Comparison of ENCODE assay signal across 6 cellular contexts in the genomic region with DNA sequence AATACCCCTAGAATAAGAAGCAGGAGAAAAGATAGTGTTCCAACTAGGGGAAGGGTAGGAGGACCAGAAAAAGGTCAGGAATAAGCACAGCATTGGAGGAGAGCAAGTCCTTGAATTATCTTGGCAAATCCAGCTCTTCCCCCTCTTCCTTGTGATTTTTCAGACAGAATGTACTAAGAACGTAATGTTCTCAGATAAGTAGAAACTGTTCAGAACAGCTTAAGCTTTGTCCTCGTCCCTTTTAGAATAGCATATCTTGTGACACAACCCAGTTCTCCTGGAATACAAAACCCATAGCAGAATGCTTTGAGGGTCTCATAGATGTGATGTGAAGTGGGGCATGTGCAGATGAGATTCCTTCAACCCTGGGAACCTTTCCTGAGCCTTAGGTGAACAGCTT.
"Had no signal": no experiment of that assay in that cellular context is flagged by ENCODE, and none has a peak within 500 bp of the region (broad histone marks: within the 10 kb centered on the region; RNA-seq: fewer than 3 reads in every experiment).

No MANE protein-coding gene starts in this region.

- H3K27me3 Mint-ChIP-seq: IgD-negative memory B cell had no signal

- H3K4me3 ChIP-seq: K562 had no signal

- DNase-seq: IMR-90, KBM-7 had no signal

- ATAC-seq: HepG2, K562 had no signal

- FAIRE-seq: HepG2, K562 had no signal

- H3K27ac ChIP-seq: HL-60 had no signal

- H3K9me3 Mint-ChIP-seq: IgD-negative memory B cell had no signal

- H3K27ac Mint-ChIP-seq: IgD-negative memory B cell had no signal
